8 cellular contexts compared by ENCODE assay signal in the genomic region with DNA sequence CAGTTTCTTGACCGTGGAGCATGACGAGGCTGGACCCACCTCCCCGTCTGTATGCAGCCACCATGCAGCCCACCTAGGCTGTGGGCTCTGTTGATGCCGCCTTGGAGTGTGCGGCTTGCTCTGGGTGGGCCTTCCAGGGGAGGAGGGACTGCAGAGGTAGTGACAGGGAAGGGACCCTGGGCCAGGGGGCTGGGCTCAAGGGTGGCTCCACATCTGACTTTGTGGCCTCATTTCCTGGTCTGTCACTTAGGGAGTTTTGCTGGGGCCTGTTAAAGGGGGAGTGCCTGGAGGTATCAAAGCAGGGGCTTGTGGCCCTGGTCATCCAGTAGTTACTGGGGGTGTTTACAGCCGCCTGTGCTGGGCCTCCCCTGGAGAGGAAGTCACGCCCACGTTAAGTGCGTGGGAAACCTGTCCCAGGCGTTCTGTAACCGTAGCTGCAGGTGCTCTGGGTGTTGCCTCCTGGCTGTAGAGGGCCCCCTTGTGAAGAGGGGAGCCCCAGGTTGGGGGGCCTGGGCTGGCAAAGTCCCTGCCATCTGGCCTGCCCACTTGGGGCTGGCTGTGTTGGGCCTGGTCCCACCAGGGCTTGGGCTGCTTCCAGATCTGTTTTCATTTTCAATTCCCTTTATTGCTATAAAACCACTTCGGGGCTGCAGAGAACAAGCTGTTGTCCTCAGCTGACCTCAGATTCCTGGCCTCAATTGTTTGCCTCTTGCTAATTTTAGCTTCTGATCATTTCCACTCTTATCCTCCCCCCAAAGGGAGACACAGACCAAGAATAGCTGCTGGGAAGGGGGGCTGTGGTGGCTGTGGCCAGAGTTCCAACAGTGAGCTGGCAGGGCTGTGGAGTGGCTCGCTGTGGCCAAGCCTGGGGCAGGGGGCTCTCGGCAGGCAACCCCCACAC. TPM values are rescaled to one million over a fixed set of nuclear protein-coding genes. Genes with fewer than 3 reads are reported as not detected.
A peak's percentile ranks its signal among the peaks of the same experiment; 100 is the strongest.
DNase-seq lines count a peak whose midpoint lies in the region; ATAC-seq and TF ChIP-seq lines count a peak whose summit lies in the region.

No MANE protein-coding gene starts in this region.

- intact Hi-C loops in Panc1 (cut with micrococcal nuclease; ENCODE audit: unreplicated experiment): no loop called here

- CTCF ChIA-PET in Panc1 (lab: Charles Lee): no interaction called here

- no peak for TF ChIP-seq CTCF in Panc1 (IDR thresholded peaks at IDR 0.05)

- no peaks in the 10 kb centered on the region for H3K9me3 ChIP-seq in Panc1 (ENCODE audit: control insufficient read depth, insufficient read depth, low read depth, low read length)

- H3K4me1 ChIP-seq in Panc1 (ENCODE audit: control insufficient read depth, insufficient read depth, low read length): peaks cover 12% of the 10 kb centered on the region

- H3K27me3 ChIP-seq in Panc1 (ENCODE audit: control insufficient read depth, insufficient read depth, low read length): no peaks in the 10 kb centered on the region

- ATAC-seq in HG03280 (IDR thresholded peaks at IDR 0.05; ENCODE audit: unreplicated experiment) (peak; percentile 55), Panc1 (no peak)

- no peak overlapping the region for H3K4me3 ChIP-seq in Panc1 (ENCODE audit: low read depth in 2 of 2, low read length in 2 of 2)

- in situ Hi-C loops in Panc1 (cut with HindIII; ENCODE audit: low pct_unique_long_range_greater_than_20kb, low sequenced_read_pairs): no loop called here

- BruUV-seq in Panc1 (replicated peaks; lab: Mats Ljungman, UMichigan): no TSS peak

- 0 out of 2 replicates have a peak overlapping the region, but pooled peaks have one; percentile 17 for H3K27ac ChIP-seq in Panc1 (ENCODE audit: low read length)

- DNase-seq in COLO668 (lab: John Stamatoyannopoulos, UW; ENCODE audit: unreplicated experiment) (peak; percentile 73), GM19238 (ENCODE audit: insufficient read length, low spot score) (peak; percentile 78), Panc1 (ENCODE audit: low read depth, low spot score) (no peak), astrocyte of the hippocampus (ENCODE audit: low read depth, low spot score) (peak; percentile 91), iris pigment epithelial cell (ENCODE audit: low read depth) (peak; percentile 73), NCI-H510A (lab: John Stamatoyannopoulos, UW) (no peak)
- peak; percentile 69 for DNase-seq in stimulated activated CD8-positive, alpha-beta memory T cell treated with anti-CD3 and anti-CD28 coated beads, Interleukin-4, amount 100 ng/mL, for 48 hours

- H3K36me3 ChIP-seq in Panc1 (ENCODE audit: control insufficient read depth, insufficient read depth, low read length): no peaks in the 10 kb centered on the region

- POLR2A ChIA-PET in Panc1 (lab: Charles Lee): no interaction called here

RNA-seq across cellular contexts. Expression of gene KLF13, which starts 26.5 kb away (rescaled TPM):
- 78.6 TPM for total RNA-seq in Panc1 (2021; ENCODE audit: unreplicated experiment)
- polyA plus RNA-seq in Panc1 (2012; ENCODE audit: insufficient read length): 91.5 TPM

Comparison
In these comparisons a context has a peak if more than half of its experiments do, and no peak if none do; other contexts are left out.
1. DNase-seq: peak in COLO668 (single experiment), GM19238 (single experiment), astrocyte of the hippocampus (single experiment), iris pigment epithelial cell (single experiment) and stimulated activated CD8-positive, alpha-beta memory T cell treated with anti-CD3 and anti-CD28 coated beads, Interleukin-4, amount 100 ng/mL, for 48 hours (single experiment); none in Panc1 (single experiment) and NCI-H510A (single experiment).